Comparison of ENCODE assay signal across 14 cellular contexts in genomic region chr9:26928966-26929495, GRCh38. TPM values are rescaled to one million over a fixed set of nuclear protein-coding genes. Genes with fewer than 3 reads are reported as not detected.
DNase-seq lines count a peak whose midpoint lies in the region; ATAC-seq and TF ChIP-seq lines count a peak whose summit lies in the region.
"Had no signal": no experiment of that assay in that cellular context is flagged by ENCODE, and none has a peak within 500 bp of the region (broad histone marks: within the 10 kb centered on the region; RNA-seq: fewer than 3 reads in every experiment).

No MANE protein-coding gene starts in this region.

- peaks cover 56% of the 10 kb centered on the region for H3K36me3 Mint-ChIP-seq in nephron progenitor cell (ENCODE audit: low read depth)

- H4K20me1 ChIP-seq in smooth muscle cell (ENCODE audit: low read depth): peaks cover 22% of the 10 kb centered on the region

- no peaks in the 10 kb centered on the region for H3F3A ChIP-seq in smooth muscle cell (ENCODE audit: low read depth)

- no peaks in the 10 kb centered on the region for H3K9me3 Mint-ChIP-seq in nephron progenitor cell
- H3K9me3 Mint-ChIP-seq: CD4-positive, alpha-beta memory T cell; GM23338; HFFc6 had no signal

- H3K79me2 ChIP-seq in smooth muscle cell (ENCODE audit: low read depth): peaks cover 25% of the 10 kb centered on the region

- no peak overlapping the region for H3K4me3 Mint-ChIP-seq in nephron progenitor cell
- H3K4me3 Mint-ChIP-seq: CD4-positive, alpha-beta memory T cell; GM23338; HFFc6 had no signal

- 90% methylated on average over 8 of the region's 8 CpGs for WGBS in smooth muscle cell (ENCODE audit: low lambda C conversion rate)

- H3K9ac ChIP-seq in smooth muscle cell (ENCODE audit: low read depth): no peak overlapping the region

- no peak for TF ChIP-seq POLR2A in NB4 (IDR thresholded peaks at IDR 0.05; ENCODE audit: extremely low read depth, insufficient read length)

- H3K9me3 ChIP-seq in smooth muscle cell (replicated peaks; ENCODE audit: low read depth): no peaks in the 10 kb centered on the region
- no peaks in the 10 kb centered on the region for H3K9me3 ChIP-seq in mucosa of descending colon
- H3K9me3 ChIP-seq: HAP-1 had no signal

- TF ChIP-seq CTCF in NB4 (IDR thresholded peaks at IDR 0.05; ENCODE audit: low read depth, low read length) (no peak), nephron progenitor cell (IDR thresholded peaks at IDR 0.05) (no peak), smooth muscle cell (IDR thresholded peaks at IDR 0.05; ENCODE audit: borderline replicate concordance, insufficient read depth, poor library complexity, severe bottlenecking) (no peak), mucosa of descending colon (IDR thresholded peaks at IDR 0.05) (no peak)

- no peaks in the 10 kb centered on the region for H3K4me1 Mint-ChIP-seq in nephron progenitor cell
- H3K4me1 Mint-ChIP-seq: GM23338 had no signal

- intact Hi-C loops in mucosa of descending colon (cut with DNase I, micrococcal nuclease): no loop called here

- H3K4me1 ChIP-seq in smooth muscle cell (ENCODE audit: low read depth) (no peaks in the 10 kb centered on the region), mucosa of descending colon (ENCODE audit: low read depth) (no peaks in the 10 kb centered on the region)
- H3K4me1 ChIP-seq: HAP-1 had no signal

- H3K27me3 Mint-ChIP-seq in nephron progenitor cell (ENCODE audit: low read depth, poor library complexity): no peaks in the 10 kb centered on the region
- H3K27me3 Mint-ChIP-seq: CD4-positive, alpha-beta memory T cell had no signal

- no peaks in the 10 kb centered on the region for H3K27me3 ChIP-seq in smooth muscle cell (ENCODE audit: low read depth)

- H3K4me2 ChIP-seq in smooth muscle cell: no peak overlapping the region
- H3K4me2 ChIP-seq: GM23338 had no signal

- no peak for ATAC-seq in GM18502 (IDR thresholded peaks at IDR 0.05; ENCODE audit: poor library complexity, unreplicated experiment)
- ATAC-seq in mucosa of descending colon: no peak
- ATAC-seq in GM18870 (IDR thresholded peaks at IDR 0.05; ENCODE audit: unreplicated experiment): no peak
- ATAC-seq: GM23338 had no signal

- H3K36me3 ChIP-seq in smooth muscle cell (ENCODE audit: low read depth): peaks cover 25% of the 10 kb centered on the region
- H3K36me3 ChIP-seq in mucosa of descending colon (ENCODE audit: low read depth): no peaks in the 10 kb centered on the region

- no peak overlapping the region for H2AFZ ChIP-seq in smooth muscle cell (ENCODE audit: low read depth)
- H2AFZ ChIP-seq: GM23338 had no signal

- peak overlapping the region; percentile 23 for H3K27ac ChIP-seq in smooth muscle cell (ENCODE audit: low read depth)

- DNase-seq in NB4 (ENCODE audit: low read depth) (peak; percentile 0), nephron progenitor cell (no peak), smooth muscle cell (lab: John Stamatoyannopoulos, UW; ENCODE audit: unreplicated experiment) (no peak), mucosa of descending colon (no peak)
- DNase-seq: C1 segment of cervical spinal cord; CD4-positive, alpha-beta memory T cell; COR-L47; DMS153; DND-41; HFFc6 had no signal

- peak overlapping the region; percentile 97 for H3K27ac Mint-ChIP-seq in nephron progenitor cell
- H3K27ac Mint-ChIP-seq: GM23338, HFFc6 had no signal

- H3K4me3 ChIP-seq in NB4 (ENCODE audit: low read depth, low read length) (no peak overlapping the region), smooth muscle cell (no peak overlapping the region), mucosa of descending colon (no peak overlapping the region)
- H3K4me3 ChIP-seq: GM23338, HAP-1 had no signal

RNA-seq across cellular contexts. Expression of gene PLAA, which starts 18.0 kb away (rescaled TPM):
- total RNA-seq in smooth muscle cell (30.3 and 37.7 TPM in 2 replicates), mucosa of descending colon (10 to 100 TPM; 24.8 to 28.4 (median 27.8) TPM)
- polyA plus RNA-seq in smooth muscle cell: 31.2 and 32.3 TPM in 2 replicates

RNA-seq across cellular contexts. Expression of gene IFT74, which starts 27.2 kb away (rescaled TPM):
- total RNA-seq in smooth muscle cell: 12.5 and 25.5 TPM in 2 replicates
- 10.9 and 11.8 TPM in 2 replicates for polyA plus RNA-seq in smooth muscle cell
- total RNA-seq in mucosa of descending colon: 10 to 100 TPM; 16.6 to 18.2 (median 17.3) TPM

RNA-seq across cellular contexts. Expression of gene CAAP1, which starts 36.4 kb away (rescaled TPM):
- total RNA-seq in smooth muscle cell (18.7 and 31.6 TPM in 2 replicates), mucosa of descending colon (10 to 100 TPM; 22.2 to 34.5 (median 23.7) TPM)
- 15.1 and 18.4 TPM in 2 replicates for polyA plus RNA-seq in smooth muscle cell
